Comparison of ENCODE assay signal across 1 cellular context in the genomic region with DNA sequence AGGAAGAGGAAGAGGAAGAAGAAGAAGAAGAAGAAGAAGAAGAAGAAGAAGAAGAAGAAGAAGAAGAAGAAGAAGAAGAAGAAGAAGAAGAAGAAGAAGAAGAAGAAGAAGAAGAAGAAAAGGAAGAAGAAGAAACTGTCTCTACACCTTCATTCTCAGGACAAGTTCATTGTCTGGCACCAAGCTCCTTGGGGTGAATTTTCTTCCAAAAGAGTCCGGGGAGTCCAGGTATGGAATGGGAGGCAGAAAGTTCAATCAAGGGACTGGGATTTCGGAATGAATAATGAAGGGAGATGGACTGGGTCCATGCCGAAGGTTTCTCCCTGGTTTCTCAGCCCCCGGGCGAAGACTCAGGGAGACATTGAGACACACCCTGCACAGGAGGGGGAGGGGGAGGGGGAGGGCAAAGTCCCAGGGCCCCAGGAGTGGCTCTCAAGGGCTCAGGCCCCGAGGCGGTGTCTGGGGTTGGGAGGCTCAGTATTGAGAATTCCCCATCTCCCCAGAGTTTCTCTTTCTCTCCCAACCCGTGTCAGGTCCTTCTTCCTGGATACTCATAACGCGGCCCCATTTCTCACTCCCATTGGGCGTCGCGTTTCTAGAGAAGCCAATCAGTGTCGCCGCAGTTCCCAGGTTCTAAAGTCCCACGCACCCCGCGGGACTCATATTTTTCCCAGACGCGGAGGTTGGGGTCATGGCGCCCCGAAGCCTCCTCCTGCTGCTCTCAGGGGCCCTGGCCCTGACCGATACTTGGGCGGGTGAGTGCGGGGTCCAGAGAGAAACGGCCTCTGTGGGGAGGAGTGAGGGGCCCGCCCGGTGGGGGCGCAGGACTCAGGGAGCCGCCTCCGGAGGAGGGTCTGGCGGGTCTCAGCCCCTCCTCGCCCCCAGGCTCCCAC.
TF ChIP-seq lines count a peak whose summit lies in the region.

A gene (plus strand): TSS at position 662 of the 893 bp plus-strand sequence. CDS start 30 bp downstream, at position 692.

TF ChIP-seq in HepG2, 621 proteins besides CTCF, POLR2A, EP300 and RAD21 (continued from another document):
- TF ChIP-seq, protein P1, sequence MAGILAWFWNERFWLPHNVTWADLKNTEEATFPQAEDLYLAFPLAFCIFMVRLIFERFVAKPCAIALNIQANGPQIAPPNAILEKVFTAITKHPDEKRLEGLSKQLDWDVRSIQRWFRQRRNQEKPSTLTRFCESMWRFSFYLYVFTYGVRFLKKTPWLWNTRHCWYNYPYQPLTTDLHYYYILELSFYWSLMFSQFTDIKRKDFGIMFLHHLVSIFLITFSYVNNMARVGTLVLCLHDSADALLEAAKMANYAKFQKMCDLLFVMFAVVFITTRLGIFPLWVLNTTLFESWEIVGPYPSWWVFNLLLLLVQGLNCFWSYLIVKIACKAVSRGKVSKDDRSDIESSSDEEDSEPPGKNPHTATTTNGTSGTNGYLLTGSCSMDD (CRISPR knock-in tag; IDR thresholded peaks at IDR 0.05): no peak
- TF ChIP-seq, protein P2, sequence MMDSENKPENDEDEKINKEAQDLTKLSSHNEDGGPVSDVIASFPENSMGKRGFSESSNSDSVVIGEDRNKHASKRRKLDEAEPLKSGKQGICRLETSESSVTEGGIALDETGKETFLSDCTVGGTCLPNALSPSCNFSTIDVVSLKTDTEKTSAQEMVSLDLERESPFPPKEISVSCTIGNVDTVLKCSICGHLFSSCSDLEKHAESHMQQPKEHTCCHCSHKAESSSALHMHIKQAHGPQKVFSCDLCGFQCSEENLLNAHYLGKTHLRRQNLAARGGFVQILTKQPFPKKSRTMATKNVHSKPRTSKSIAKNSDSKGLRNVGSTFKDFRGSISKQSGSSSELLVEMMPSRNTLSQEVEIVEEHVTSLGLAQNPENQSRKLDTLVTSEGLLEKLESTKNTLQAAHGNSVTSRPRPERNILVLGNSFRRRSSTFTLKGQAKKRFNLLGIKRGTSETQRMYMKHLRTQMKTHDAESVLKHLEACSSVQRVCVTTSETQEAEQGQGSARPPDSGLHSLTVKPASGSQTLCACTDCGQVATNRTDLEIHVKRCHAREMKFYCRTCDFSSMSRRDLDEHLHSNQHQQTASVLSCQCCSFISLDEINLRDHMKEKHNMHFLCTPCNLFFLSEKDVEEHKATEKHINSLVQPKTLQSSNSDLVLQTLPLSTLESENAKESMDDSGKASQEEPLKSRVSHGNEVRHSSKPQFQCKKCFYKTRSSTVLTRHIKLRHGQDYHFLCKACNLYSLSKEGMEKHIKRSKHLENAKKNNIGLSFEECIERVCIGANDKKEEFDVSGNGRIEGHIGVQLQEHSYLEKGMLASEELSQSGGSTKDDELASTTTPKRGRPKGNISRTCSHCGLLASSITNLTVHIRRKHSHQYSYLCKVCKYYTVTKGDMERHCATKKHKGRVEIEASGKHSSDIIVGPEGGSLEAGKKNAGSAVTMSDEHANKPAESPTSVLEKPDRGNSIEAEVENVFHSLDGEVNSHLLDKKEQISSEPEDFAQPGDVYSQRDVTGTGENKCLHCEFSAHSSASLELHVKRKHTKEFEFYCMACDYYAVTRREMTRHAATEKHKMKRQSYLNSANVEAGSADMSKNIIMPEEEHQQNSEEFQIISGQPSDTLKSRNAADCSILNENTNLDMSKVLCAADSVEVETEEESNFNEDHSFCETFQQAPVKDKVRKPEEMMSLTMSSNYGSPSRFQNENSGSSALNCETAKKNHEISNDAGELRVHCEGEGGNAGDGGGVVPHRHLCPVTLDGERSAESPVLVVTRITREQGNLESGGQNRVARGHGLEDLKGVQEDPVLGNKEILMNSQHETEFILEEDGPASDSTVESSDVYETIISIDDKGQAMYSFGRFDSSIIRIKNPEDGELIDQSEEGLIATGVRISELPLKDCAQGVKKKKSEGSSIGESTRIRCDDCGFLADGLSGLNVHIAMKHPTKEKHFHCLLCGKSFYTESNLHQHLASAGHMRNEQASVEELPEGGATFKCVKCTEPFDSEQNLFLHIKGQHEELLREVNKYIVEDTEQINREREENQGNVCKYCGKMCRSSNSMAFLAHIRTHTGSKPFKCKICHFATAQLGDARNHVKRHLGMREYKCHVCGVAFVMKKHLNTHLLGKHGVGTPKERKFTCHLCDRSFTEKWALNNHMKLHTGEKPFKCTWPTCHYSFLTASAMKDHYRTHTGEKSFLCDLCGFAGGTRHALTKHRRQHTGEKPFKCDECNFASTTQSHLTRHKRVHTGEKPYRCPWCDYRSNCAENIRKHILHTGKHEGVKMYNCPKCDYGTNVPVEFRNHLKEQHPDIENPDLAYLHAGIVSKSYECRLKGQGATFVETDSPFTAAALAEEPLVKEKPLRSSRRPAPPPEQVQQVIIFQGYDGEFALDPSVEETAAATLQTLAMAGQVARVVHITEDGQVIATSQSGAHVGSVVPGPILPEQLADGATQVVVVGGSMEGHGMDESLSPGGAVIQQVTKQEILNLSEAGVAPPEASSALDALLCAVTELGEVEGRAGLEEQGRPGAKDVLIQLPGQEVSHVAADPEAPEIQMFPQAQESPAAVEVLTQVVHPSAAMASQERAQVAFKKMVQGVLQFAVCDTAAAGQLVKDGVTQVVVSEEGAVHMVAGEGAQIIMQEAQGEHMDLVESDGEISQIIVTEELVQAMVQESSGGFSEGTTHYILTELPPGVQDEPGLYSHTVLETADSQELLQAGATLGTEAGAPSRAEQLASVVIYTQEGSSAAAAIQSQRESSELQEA (CRISPR knock-in tag; IDR thresholded peaks at IDR 0.05; ENCODE audit: not compliant biosample characterization): peak; percentile 38
- TF ChIP-seq CREB1 (IDR thresholded peaks at IDR 0.05): peak; percentile 74
- peak; percentile 93 for TF ChIP-seq CREB1 (CRISPR knock-in tag; IDR thresholded peaks at IDR 0.05)
- TF ChIP-seq ZSCAN21 (CRISPR knock-in tag; IDR thresholded peaks at IDR 0.05; ENCODE audit: borderline replicate concordance): no peak
- TF ChIP-seq SALL1 (CRISPR knock-in tag; IDR thresholded peaks at IDR 0.05): 0 out of 2 replicates have a peak, but pooled peaks have one; percentile 31
- TF ChIP-seq, protein P3, sequence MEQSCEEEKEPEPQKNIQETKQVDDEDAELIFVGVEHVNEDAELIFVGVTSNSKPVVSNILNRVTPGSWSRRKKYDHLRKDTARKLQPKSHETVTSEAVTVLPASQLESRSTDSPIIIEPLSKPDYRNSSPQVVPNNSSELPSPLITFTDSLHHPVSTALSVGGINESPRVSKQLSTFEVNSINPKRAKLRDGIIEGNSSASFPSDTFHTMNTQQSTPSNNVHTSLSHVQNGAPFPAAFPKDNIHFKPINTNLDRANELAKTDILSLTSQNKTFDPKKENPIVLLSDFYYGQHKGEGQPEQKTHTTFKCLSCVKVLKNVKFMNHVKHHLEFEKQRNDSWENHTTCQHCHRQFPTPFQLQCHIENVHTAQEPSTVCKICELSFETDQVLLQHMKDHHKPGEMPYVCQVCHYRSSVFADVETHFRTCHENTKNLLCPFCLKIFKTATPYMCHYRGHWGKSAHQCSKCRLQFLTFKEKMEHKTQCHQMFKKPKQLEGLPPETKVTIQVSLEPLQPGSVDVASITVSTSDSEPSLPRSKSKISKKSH (CRISPR knock-in tag; IDR thresholded peaks at IDR 0.05; ENCODE audit: borderline replicate concordance): 0 out of 2 replicates have a peak, but pooled peaks have one; percentile 64
- no peak for TF ChIP-seq CENPT (CRISPR knock-in tag; IDR thresholded peaks at IDR 0.05; ENCODE audit: low read depth)
- peak; percentile 72; the same call in 1 of the 2 replicates for TF ChIP-seq ZNF777 (CRISPR knock-in tag; IDR thresholded peaks at IDR 0.05)
- no peak for TF ChIP-seq ZNF451 (CRISPR knock-in tag; IDR thresholded peaks at IDR 0.05)
- TF ChIP-seq, protein P4, sequence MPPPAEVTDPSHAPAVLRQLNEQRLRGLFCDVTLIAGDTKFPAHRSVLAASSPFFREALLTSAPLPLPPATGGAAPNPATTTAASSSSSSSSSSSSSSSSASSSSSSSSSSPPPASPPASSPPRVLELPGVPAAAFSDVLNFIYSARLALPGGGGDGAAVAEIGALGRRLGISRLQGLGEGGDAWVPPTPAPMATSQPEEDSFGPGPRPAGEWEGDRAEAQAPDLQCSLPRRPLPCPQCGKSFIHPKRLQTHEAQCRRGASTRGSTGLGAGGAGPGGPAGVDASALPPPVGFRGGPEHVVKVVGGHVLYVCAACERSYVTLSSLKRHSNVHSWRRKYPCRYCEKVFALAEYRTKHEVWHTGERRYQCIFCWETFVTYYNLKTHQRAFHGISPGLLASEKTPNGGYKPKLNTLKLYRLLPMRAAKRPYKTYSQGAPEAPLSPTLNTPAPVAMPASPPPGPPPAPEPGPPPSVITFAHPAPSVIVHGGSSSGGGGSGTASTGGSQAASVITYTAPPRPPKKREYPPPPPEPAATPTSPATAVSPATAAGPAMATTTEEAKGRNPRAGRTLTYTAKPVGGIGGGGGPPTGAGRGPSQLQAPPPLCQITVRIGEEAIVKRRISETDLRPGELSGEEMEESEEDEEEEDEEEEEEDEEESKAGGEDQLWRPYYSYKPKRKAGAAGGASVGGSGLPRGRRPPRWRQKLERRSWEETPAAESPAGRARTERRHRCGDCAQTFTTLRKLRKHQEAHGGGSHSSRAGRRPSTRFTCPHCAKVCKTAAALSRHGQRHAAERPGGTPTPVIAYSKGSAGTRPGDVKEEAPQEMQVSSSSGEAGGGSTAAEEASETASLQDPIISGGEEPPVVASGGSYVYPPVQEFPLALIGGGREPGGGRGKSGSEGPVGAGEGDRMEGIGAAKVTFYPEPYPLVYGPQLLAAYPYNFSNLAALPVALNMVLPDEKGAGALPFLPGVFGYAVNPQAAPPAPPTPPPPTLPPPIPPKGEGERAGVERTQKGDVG (CRISPR knock-in tag; IDR thresholded peaks at IDR 0.05; ENCODE audit: borderline replicate concordance): no peak
- no peak for TF ChIP-seq ZNF468 (CRISPR knock-in tag; IDR thresholded peaks at IDR 0.05)
- no peak for TF ChIP-seq SOX6 (IDR thresholded peaks at IDR 0.05)
- 0 out of 2 replicates have a peak, but pooled peaks have one; percentile 17 for TF ChIP-seq SOX6 (CRISPR knock-in tag; IDR thresholded peaks at IDR 0.05)
- TF ChIP-seq AHR (CRISPR knock-in tag; IDR thresholded peaks at IDR 0.05): no peak
- TF ChIP-seq HNF4A (CRISPR knock-in tag; IDR thresholded peaks at IDR 0.05): peak; percentile 4; the same call in 1 of the 2 replicates
- TF ChIP-seq, protein P5, sequence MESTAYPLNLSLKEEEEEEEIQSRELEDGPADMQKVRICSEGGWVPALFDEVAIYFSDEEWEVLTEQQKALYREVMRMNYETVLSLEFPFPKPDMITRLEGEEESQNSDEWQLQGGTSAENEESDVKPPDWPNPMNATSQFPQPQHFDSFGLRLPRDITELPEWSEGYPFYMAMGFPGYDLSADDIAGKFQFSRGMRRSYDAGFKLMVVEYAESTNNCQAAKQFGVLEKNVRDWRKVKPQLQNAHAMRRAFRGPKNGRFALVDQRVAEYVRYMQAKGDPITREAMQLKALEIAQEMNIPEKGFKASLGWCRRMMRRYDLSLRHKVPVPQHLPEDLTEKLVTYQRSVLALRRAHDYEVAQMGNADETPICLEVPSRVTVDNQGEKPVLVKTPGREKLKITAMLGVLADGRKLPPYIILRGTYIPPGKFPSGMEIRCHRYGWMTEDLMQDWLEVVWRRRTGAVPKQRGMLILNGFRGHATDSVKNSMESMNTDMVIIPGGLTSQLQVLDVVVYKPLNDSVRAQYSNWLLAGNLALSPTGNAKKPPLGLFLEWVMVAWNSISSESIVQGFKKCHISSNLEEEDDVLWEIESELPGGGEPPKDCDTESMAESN (CRISPR knock-in tag; conservative IDR thresholded peaks at IDR 0.05): 0 out of 2 replicates have a peak, but pooled peaks have one; percentile 22
- TF ChIP-seq MAZ (IDR thresholded peaks at IDR 0.05; ENCODE audit: borderline replicate concordance, low read depth, low read length): no peak
- 0 out of 2 replicates have a peak, but pooled peaks have one; percentile 27 for TF ChIP-seq MAZ (CRISPR knock-in tag; IDR thresholded peaks at IDR 0.05; ENCODE audit: low read depth)
- TF ChIP-seq ZNF501 (CRISPR knock-in tag; IDR thresholded peaks at IDR 0.05): peak; percentile 65; the same call in 1 of the 2 replicates
- TF ChIP-seq, protein P6, sequence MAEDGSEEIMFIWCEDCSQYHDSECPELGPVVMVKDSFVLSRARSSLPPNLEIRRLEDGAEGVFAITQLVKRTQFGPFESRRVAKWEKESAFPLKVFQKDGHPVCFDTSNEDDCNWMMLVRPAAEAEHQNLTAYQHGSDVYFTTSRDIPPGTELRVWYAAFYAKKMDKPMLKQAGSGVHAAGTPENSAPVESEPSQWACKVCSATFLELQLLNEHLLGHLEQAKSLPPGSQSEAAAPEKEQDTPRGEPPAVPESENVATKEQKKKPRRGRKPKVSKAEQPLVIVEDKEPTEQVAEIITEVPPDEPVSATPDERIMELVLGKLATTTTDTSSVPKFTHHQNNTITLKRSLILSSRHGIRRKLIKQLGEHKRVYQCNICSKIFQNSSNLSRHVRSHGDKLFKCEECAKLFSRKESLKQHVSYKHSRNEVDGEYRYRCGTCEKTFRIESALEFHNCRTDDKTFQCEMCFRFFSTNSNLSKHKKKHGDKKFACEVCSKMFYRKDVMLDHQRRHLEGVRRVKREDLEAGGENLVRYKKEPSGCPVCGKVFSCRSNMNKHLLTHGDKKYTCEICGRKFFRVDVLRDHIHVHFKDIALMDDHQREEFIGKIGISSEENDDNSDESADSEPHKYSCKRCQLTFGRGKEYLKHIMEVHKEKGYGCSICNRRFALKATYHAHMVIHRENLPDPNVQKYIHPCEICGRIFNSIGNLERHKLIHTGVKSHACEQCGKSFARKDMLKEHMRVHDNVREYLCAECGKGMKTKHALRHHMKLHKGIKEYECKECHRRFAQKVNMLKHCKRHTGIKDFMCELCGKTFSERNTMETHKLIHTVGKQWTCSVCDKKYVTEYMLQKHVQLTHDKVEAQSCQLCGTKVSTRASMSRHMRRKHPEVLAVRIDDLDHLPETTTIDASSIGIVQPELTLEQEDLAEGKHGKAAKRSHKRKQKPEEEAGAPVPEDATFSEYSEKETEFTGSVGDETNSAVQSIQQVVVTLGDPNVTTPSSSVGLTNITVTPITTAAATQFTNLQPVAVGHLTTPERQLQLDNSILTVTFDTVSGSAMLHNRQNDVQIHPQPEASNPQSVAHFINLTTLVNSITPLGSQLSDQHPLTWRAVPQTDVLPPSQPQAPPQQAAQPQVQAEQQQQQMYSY (CRISPR knock-in tag; IDR thresholded peaks at IDR 0.05): peak; percentile 71; the same call in 1 of the 2 replicates
- peak; percentile 76 for TF ChIP-seq NFYC (CRISPR knock-in tag; IDR thresholded peaks at IDR 0.05)
- peak; percentile 22; the same call in 1 of the 2 replicates for TF ChIP-seq ZFY (CRISPR knock-in tag; IDR thresholded peaks at IDR 0.05)
- no peak for TF ChIP-seq ZNF331 (CRISPR knock-in tag; IDR thresholded peaks at IDR 0.05)
- no peak for TF ChIP-seq ZNF543 (CRISPR knock-in tag; IDR thresholded peaks at IDR 0.05)
- peak; percentile 99 for TF ChIP-seq RFXANK (CRISPR knock-in tag; IDR thresholded peaks at IDR 0.05)
- TF ChIP-seq CHD2 (IDR thresholded peaks at IDR 0.05; ENCODE audit: low read depth, low read length): no peak
- no peak for TF ChIP-seq MAF1 (CRISPR knock-in tag; IDR thresholded peaks at IDR 0.05; ENCODE audit: borderline replicate concordance)
- TF ChIP-seq ZNF652 (CRISPR knock-in tag; IDR thresholded peaks at IDR 0.05; ENCODE audit: borderline replicate concordance, low read depth): no peak
- no peak for TF ChIP-seq BORCS8-MEF2B (CRISPR knock-in tag; IDR thresholded peaks at IDR 0.05)
- TF ChIP-seq NPAS2 (CRISPR knock-in tag; IDR thresholded peaks at IDR 0.05; ENCODE audit: borderline replicate concordance): no peak
- 0 out of 2 replicates have a peak, but pooled peaks have one; percentile 24 for TF ChIP-seq PCBP1 (IDR thresholded peaks at IDR 0.05; ENCODE audit: borderline replicate concordance, low read depth, low read length)
- TF ChIP-seq ZBTB42 (CRISPR knock-in tag; IDR thresholded peaks at IDR 0.05): no peak
- TF ChIP-seq ATF1 (CRISPR knock-in tag; IDR thresholded peaks at IDR 0.05): peak; percentile 73
